24 cellular contexts compared by ENCODE assay signal in genomic region chr9:124198948-124199347, GRCh38. TPM values are rescaled to one million over a fixed set of nuclear protein-coding genes. Genes with fewer than 3 reads are reported as not detected.
DNase-seq lines count a peak whose midpoint lies in the region; ATAC-seq and TF ChIP-seq lines count a peak whose summit lies in the region.
"Had no signal": no experiment of that assay in that cellular context is flagged by ENCODE, and none has a peak within 500 bp of the region (broad histone marks: within the 10 kb centered on the region; RNA-seq: fewer than 3 reads in every experiment).

No MANE protein-coding gene starts in this region.

- H3K27me3 Mint-ChIP-seq in activated T-cell treated with anti-CD3 and anti-CD28 coated beads, Interleukin-2, amount 50 U/mL, for 24 hours, result no peaks in the 10 kb centered on the region
- H3K27me3 Mint-ChIP-seq in natural killer cell (ENCODE audit: low read depth in 2 of 2), result no peaks in the 10 kb centered on the region
- no peaks in the 10 kb centered on the region for H3K27me3 Mint-ChIP-seq in stimulated activated memory B cell treated with anti-CD40 and anti-IgM and Interleukin-4, amounts not matched to agents 10 μg/mL and 1 μg/mL and 100 μg/mL, for 72 hours

- no peaks in the 10 kb centered on the region for H3K36me3 Mint-ChIP-seq in activated T-cell treated with anti-CD3 and anti-CD28 coated beads, Interleukin-2, amount 50 U/mL, for 24 hours (ENCODE audit: low read depth)
- H3K36me3 Mint-ChIP-seq in natural killer cell, result peaks cover 8% of the 10 kb centered on the region
- H3K36me3 Mint-ChIP-seq in stimulated activated memory B cell treated with anti-CD40 and anti-IgM and Interleukin-4, amounts not matched to agents 10 μg/mL and 1 μg/mL and 100 μg/mL, for 72 hours, result peaks cover 6% of the 10 kb centered on the region

- ATAC-seq in natural killer cell (no peak), left cardiac atrium (no peak), GM21576 (IDR thresholded peaks at IDR 0.05; ENCODE audit: unreplicated experiment) (no peak)
- ATAC-seq in stimulated activated memory B cell treated with anti-CD40 and anti-IgM and Interleukin-4, amounts not matched to agents 10 μg/mL and 1 μg/mL and 100 μg/mL, for 72 hours, result no peak
- ATAC-seq: GM23338, K562, Panc1 had no signal

- peaks cover 26% of the 10 kb centered on the region for H3K9me3 Mint-ChIP-seq in activated T-cell treated with anti-CD3 and anti-CD28 coated beads, Interleukin-2, amount 50 U/mL, for 24 hours
- H3K9me3 Mint-ChIP-seq in natural killer cell, result peaks cover 4 to 7% of the 10 kb centered on the region in 2 donors
- peaks cover 9% of the 10 kb centered on the region for H3K9me3 Mint-ChIP-seq in stimulated activated memory B cell treated with anti-CD40 and anti-IgM and Interleukin-4, amounts not matched to agents 10 μg/mL and 1 μg/mL and 100 μg/mL, for 72 hours

- intact Hi-C loops in natural killer cell (cut with micrococcal nuclease), result no loop called here
- intact Hi-C loops in left cardiac atrium (cut with DNase I), result no loop called here

- H3K4me3 Mint-ChIP-seq in activated T-cell treated with anti-CD3 and anti-CD28 coated beads, Interleukin-2, amount 50 U/mL, for 24 hours, result no peak overlapping the region
- peak overlapping the region; percentile 61 for H3K4me3 Mint-ChIP-seq in natural killer cell
- H3K4me3 Mint-ChIP-seq in stimulated activated memory B cell treated with anti-CD40 and anti-IgM and Interleukin-4, amounts not matched to agents 10 μg/mL and 1 μg/mL and 100 μg/mL, for 72 hours, result no peak overlapping the region
- H3K4me3 Mint-ChIP-seq: CD14-positive monocyte, GM23338 had no signal

- peak; percentile 19 for DNase-seq in activated T-cell treated with anti-CD3 and anti-CD28 coated beads, Interleukin-2, amount 50 U/mL, for 24 hours
- DNase-seq in activated T-cell treated with anti-CD3 and anti-CD28 coated beads, Interleukin-2, amount 50 U/mL, for 1 hour, result no peak
- peak; percentile 41 for DNase-seq in activated CD8-positive, alpha-beta memory T cell treated with anti-CD3 and anti-CD28 coated beads, Interleukin-2, amount 50 U/mL, for 48 hours
- DNase-seq in natural killer cell (no peak), dedifferentiated amniotic fluid mesenchymal stem cell (ENCODE audit: extremely low spot score) (no peak), left cardiac atrium (no peak)
- DNase-seq: AML-193; EL; GF-D8; MM.1S; NCI-H1092 treated with DMSO at 0.1 percent for 48 hours; NCI-H1436 treated with DMSO at 0.1 percent for 48 hours; NCI-H1930; NCI-H226; NCI-H524; NCI-H774; NK-92 treated with Interleukin-12 subunit alpha and Interleukin-12 subunit beta, amount 100 ng/mL, for 24 hours; SIG-M5 had no signal

- H3K27ac Mint-ChIP-seq in activated T-cell treated with anti-CD3 and anti-CD28 coated beads, Interleukin-2, amount 50 U/mL, for 24 hours, result no peak overlapping the region
- H3K27ac Mint-ChIP-seq in natural killer cell, result peak overlapping the region in 1 of 2 donors; percentile 94
- peak overlapping the region; percentile 97 for H3K27ac Mint-ChIP-seq in stimulated activated memory B cell treated with anti-CD40 and anti-IgM and Interleukin-4, amounts not matched to agents 10 μg/mL and 1 μg/mL and 100 μg/mL, for 72 hours
- H3K27ac Mint-ChIP-seq: GM23338 had no signal

- TF ChIP-seq CTCF in natural killer cell (IDR thresholded peaks at IDR 0.05), result no peak

- H3K4me1 Mint-ChIP-seq in activated T-cell treated with anti-CD3 and anti-CD28 coated beads, Interleukin-2, amount 50 U/mL, for 24 hours (ENCODE audit: low read depth), result peaks cover 51% of the 10 kb centered on the region
- peaks cover 52 to 54% of the 10 kb centered on the region in 2 donors for H3K4me1 Mint-ChIP-seq in natural killer cell
- peaks cover 87% of the 10 kb centered on the region for H3K4me1 Mint-ChIP-seq in stimulated activated memory B cell treated with anti-CD40 and anti-IgM and Interleukin-4, amounts not matched to agents 10 μg/mL and 1 μg/mL and 100 μg/mL, for 72 hours

RNA-seq across cellular contexts. Expression of gene NEK6, which starts 58.8 kb away (rescaled TPM):
- 10 to 100 TPM; 25.0 to 34.9 (median 33.0) TPM for total RNA-seq in natural killer cell
- total RNA-seq in left cardiac atrium, result 10 to 100 TPM; 28.7 to 32.6 TPM

Comparison
In these comparisons a context has a peak if more than half of its experiments do, and no peak if none do; other contexts are left out.
1. DNase-seq: peak in activated T-cell treated with anti-CD3 and anti-CD28 coated beads, Interleukin-2, amount 50 U/mL, for 24 hours (single experiment) and activated CD8-positive, alpha-beta memory T cell treated with anti-CD3 and anti-CD28 coated beads, Interleukin-2, amount 50 U/mL, for 48 hours (single experiment); none in activated T-cell treated with anti-CD3 and anti-CD28 coated beads, Interleukin-2, amount 50 U/mL, for 1 hour (single experiment), natural killer cell (single experiment), dedifferentiated amniotic fluid mesenchymal stem cell (single experiment) and left cardiac atrium (single experiment).